8 cellular contexts compared by ENCODE assay signal in the genomic region with DNA sequence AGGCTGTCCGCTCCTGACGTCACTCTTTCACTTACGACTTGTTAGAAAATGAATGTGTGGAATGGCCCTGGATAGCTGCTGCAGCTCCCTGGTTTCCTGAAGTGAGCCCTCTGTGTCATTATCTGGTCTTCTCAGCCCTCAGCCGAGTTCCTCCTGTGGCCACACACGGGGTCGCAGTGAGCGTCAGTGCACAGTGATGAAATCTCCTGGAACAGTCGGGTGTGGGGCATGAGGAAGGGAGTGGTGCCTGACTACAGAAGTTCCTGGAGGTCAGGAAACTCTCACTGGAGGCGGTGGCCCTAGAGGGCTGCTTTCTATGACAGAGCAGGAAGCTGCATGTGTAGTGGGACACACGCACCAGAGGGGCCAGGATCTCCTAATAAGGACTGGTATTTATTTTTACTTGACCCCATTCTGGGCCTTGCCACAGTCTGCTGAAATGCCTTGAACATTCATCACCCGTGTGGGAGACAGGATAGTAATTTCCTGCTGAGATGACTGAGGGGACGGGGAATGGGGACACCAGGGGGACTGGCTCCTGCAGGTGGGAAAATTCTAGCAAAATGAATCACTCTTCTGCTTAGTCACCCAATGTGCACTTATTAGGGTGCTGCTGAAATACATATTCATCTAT.
DNase-seq lines count a peak whose midpoint lies in the region; ATAC-seq and TF ChIP-seq lines count a peak whose summit lies in the region.
"Not testable (repeated sequence)": the region's sequence is repeated elsewhere in the genome, so short reads cannot be mapped to it uniquely, and the experiment has no call there.

No MANE protein-coding gene starts in this region.

- not testable (repeated sequence) for H3K4me3 ChIP-seq in RWPE2 (ENCODE audit: severe bottlenecking); body of pancreas; parathyroid adenoma (ENCODE audit: low read depth, low read length); upper lobe of left lung

- H3K27me3 ChIP-seq in RWPE2 (ENCODE audit: insufficient read depth, poor library complexity, severe bottlenecking); body of pancreas; parathyroid adenoma (ENCODE audit: control insufficient read depth, insufficient read depth, low read length); upper lobe of left lung: not testable (repeated sequence)

- not testable (repeated sequence) for H3K79me2 ChIP-seq in parathyroid adenoma

- H3K4me1 ChIP-seq in RWPE2 (ENCODE audit: insufficient read depth, poor library complexity, severe bottlenecking) (peaks cover 49% of the 10 kb centered on the region), body of pancreas (peaks cover 51% of the 10 kb centered on the region), upper lobe of left lung (peaks cover 8 to 30% (median 14%) of the 10 kb centered on the region in 4 donors)
- H3K4me1 ChIP-seq in parathyroid adenoma: not testable (repeated sequence)

- H3K27ac ChIP-seq in RWPE2 (ENCODE audit: poor library complexity, severe bottlenecking) (peak overlapping the region; percentile 87), body of pancreas (peak overlapping the region; percentile 49 to 95 (median 72)), parathyroid adenoma (peak overlapping the region; percentile 15), upper lobe of left lung (peak overlapping the region; percentile 72 to 89 (median 78))

- 63 to 79% methylated on average over 12 of the region's 12 CpGs for WGBS in body of pancreas, 2 donors
- 25 to 34% methylated on average over 5 to 12 of the region's 12 CpGs for WGBS in upper lobe of left lung, 2 donors

- not testable (repeated sequence) for H3K4me2 ChIP-seq in parathyroid adenoma (ENCODE audit: low read length)

- not testable (repeated sequence) for H3K9me3 ChIP-seq in RWPE2 (ENCODE audit: severe bottlenecking); body of pancreas; parathyroid adenoma (ENCODE audit: control insufficient read depth, low read length); upper lobe of left lung

- peaks cover 12% of the 10 kb centered on the region for H3K36me3 ChIP-seq in RWPE2 (ENCODE audit: low read depth)
- not testable (repeated sequence) for H3K36me3 ChIP-seq in body of pancreas (replicated peaks in 1 of 2; ENCODE audit: insufficient read depth in 1 of 2, low read depth in 2 of 2); parathyroid adenoma (ENCODE audit: control insufficient read depth, insufficient read depth, low read length); upper lobe of left lung

- DNase-seq in EH (ENCODE audit: low read depth) (peak; percentile 100), RWPE2 (ENCODE audit: low spot score) (peak; percentile 87), body of pancreas (peak; percentile 35 to 65 (median 52)), fibroblast of peridontal ligament (ENCODE audit: extremely low read depth) (peak; percentile 85), left kidney (ENCODE audit: low read depth, low spot score) (peak; percentile 78), upper lobe of left lung (peak in 1 of 2 donors; percentile 78)

- not testable (repeated sequence) for TF ChIP-seq POLR2A in body of pancreas (IDR thresholded peaks at IDR 0.05)
- TF ChIP-seq POLR2A in upper lobe of left lung (IDR thresholded peaks at IDR 0.05): peak in 1 of 4 donors; percentile 37

- ATAC-seq in RWPE2 (ENCODE audit: low read depth): peak; percentile 87
- ATAC-seq in body of pancreas: not testable (repeated sequence)
- ATAC-seq in upper lobe of left lung (ENCODE audit: low FRiP score in 2 of 2): peak; percentile 77 to 92

- H3K9ac ChIP-seq in parathyroid adenoma: not testable (repeated sequence)

- intact Hi-C loops in body of pancreas (cut with DNase I): not testable (repeated sequence)

- TF ChIP-seq CTCF in RWPE2 (IDR thresholded peaks at IDR 0.05; ENCODE audit: poor library complexity, severe bottlenecking); body of pancreas (IDR thresholded peaks at IDR 0.05); parathyroid adenoma (IDR thresholded peaks at IDR 0.05): not testable (repeated sequence)
- peak in 5 of 6 experiments; percentile 8 to 75 (median 29) for TF ChIP-seq CTCF in upper lobe of left lung (IDR thresholded peaks at IDR 0.05)

- not testable (repeated sequence) for H2AFZ ChIP-seq in parathyroid adenoma

- TF ChIP-seq RAD21 in Ishikawa (IDR thresholded peaks at IDR 0.05; ENCODE audit: low read depth): peak; percentile 35; the same call in 1 of the 2 replicates

- TF ChIP-seq EP300 in Ishikawa (IDR thresholded peaks at IDR 0.05; ENCODE audit: borderline replicate concordance) (peak; percentile 100), upper lobe of left lung (IDR thresholded peaks at IDR 0.05) (peak; percentile 55 to 99 (median 94))

TF ChIP-seq in Ishikawa, 13 proteins besides CTCF, POLR2A, EP300 and RAD21:
- peak; percentile 98 for TF ChIP-seq TEAD4 (IDR thresholded peaks at IDR 0.05)
- TF ChIP-seq NFIC (IDR thresholded peaks at IDR 0.05): peak; percentile 92
- TF ChIP-seq FOXM1 (IDR thresholded peaks at IDR 0.05; ENCODE audit: borderline replicate concordance, low read depth): peak; percentile 99
- peak; percentile 100 for TF ChIP-seq TCF12 (IDR thresholded peaks at IDR 0.05; ENCODE audit: low read depth)
- TF ChIP-seq CEBPB (IDR thresholded peaks at IDR 0.05): peak; percentile 75
- TF ChIP-seq YY1 (IDR thresholded peaks at IDR 0.05; ENCODE audit: low read depth): 0 out of 2 replicates have a peak, but pooled peaks have one; percentile 40
- peak; percentile 63; the same call in 1 of the 2 replicates for TF ChIP-seq ZBTB7A (IDR thresholded peaks at IDR 0.05; ENCODE audit: low read depth)

Comparison
In these comparisons a context has a peak if more than half of its experiments do, and no peak if none do; other contexts are left out.
1. H3K27ac ChIP-seq: peak in every context shown above with its lines; median percentile 87 in RWPE2; 78 in upper lobe of left lung; 72 in body of pancreas; 15 in parathyroid adenoma.